In genomic region chr17:62587554-62587953, GRCh38 we compare ENCODE assay signal across 20 cellular contexts. TPM values are rescaled to one million over a fixed set of nuclear protein-coding genes. Genes with fewer than 3 reads are reported as not detected.
A peak's percentile ranks its signal among the peaks of the same experiment; 100 is the strongest.
DNase-seq lines count a peak whose midpoint lies in the region; ATAC-seq, FAIRE-seq and TF ChIP-seq lines count a peak whose summit lies in the region.
"Had no signal": no experiment of that assay in that cellular context is flagged by ENCODE, and none has a peak within 500 bp of the region (broad histone marks: within the 10 kb centered on the region; RNA-seq: fewer than 3 reads in every experiment).

No MANE protein-coding gene starts in this region.

- intact Hi-C loops in Panc1 (cut with micrococcal nuclease; ENCODE audit: unreplicated experiment) (no loop called here), left ventricle myocardium superior (cut with micrococcal nuclease) (no loop called here), upper lobe of right lung (cut with DNase I) (no loop called here)

- CTCF ChIA-PET in Panc1 (lab: Charles Lee) = no interaction called here

- ATAC-seq in activated naive CD8-positive, alpha-beta T cell treated with anti-CD3 and anti-CD28 coated beads, Interleukin-2, amount 10 ng/mL, durations not matched to agents 7 days and 5 days (ENCODE audit: low read depth) = no peak
- ATAC-seq in Panc1 (peak; percentile 42; the same call in 1 of the 2 replicates), left ventricle myocardium superior (peak; percentile 91), upper lobe of right lung (peak; percentile 90)
- ATAC-seq: activated T-cell treated with anti-CD3 and anti-CD28 coated beads, Interleukin-2, amount 50 U/mL, for 72 hours; foreskin keratinocyte had no signal

- H3K27ac ChIP-seq in Panc1 (ENCODE audit: low read length) (no peak overlapping the region), upper lobe of right lung (peak overlapping the region; percentile 18)
- H3K27ac ChIP-seq: coronary artery, foreskin keratinocyte, PC-9, SK-N-MC had no signal

- H3K9me3 Mint-ChIP-seq in activated naive CD8-positive, alpha-beta T cell treated with anti-CD3 and anti-CD28 coated beads, Interleukin-2, amount 10 ng/mL, durations not matched to agents 7 days and 5 days = no peaks in the 10 kb centered on the region
- H3K9me3 Mint-ChIP-seq in activated naive CD8-positive, alpha-beta T cell treated with anti-CD3 and anti-CD28 coated beads for 36 hours = no peaks in the 10 kb centered on the region
- H3K9me3 Mint-ChIP-seq: activated B cell treated with CpG ODN at 0.5 μM for 24 hours; activated naive CD4-positive, alpha-beta T cell treated with anti-CD3 and anti-CD28 coated beads, Interleukin-2, amount 50 U/mL, for 24 hours; activated T-cell treated with anti-CD3 and anti-CD28 coated beads, Interleukin-2, amount 50 U/mL, for 72 hours had no signal

- H3K4me1 ChIP-seq in Panc1 (ENCODE audit: control insufficient read depth, insufficient read depth, low read length) (no peaks in the 10 kb centered on the region), upper lobe of right lung (peaks cover 5% of the 10 kb centered on the region)
- H3K4me1 ChIP-seq: foreskin keratinocyte had no signal

- H3K4me3 ChIP-seq in Panc1 (ENCODE audit: low read depth in 2 of 2, low read length in 2 of 2) = no peak overlapping the region
- H3K4me3 ChIP-seq in upper lobe of right lung = no peak overlapping the region
- H3K4me3 ChIP-seq: coronary artery, PC-9, SK-N-MC had no signal

- H3K36me3 ChIP-seq in Panc1 (ENCODE audit: control insufficient read depth, insufficient read depth, low read length) = no peaks in the 10 kb centered on the region
- H3K36me3 ChIP-seq in upper lobe of right lung = peaks cover 62% of the 10 kb centered on the region

- no peak for TF ChIP-seq POLR2A in erythroblast (IDR thresholded peaks at IDR 0.05; ENCODE audit: low read length)

- in situ Hi-C loops in Panc1 (cut with HindIII; ENCODE audit: low pct_unique_long_range_greater_than_20kb, low sequenced_read_pairs) = no loop called here

- H3K27me3 ChIP-seq in Panc1 (ENCODE audit: control insufficient read depth, insufficient read depth, low read length) = no peaks in the 10 kb centered on the region
- no peaks in the 10 kb centered on the region for H3K27me3 ChIP-seq in upper lobe of right lung
- H3K27me3 ChIP-seq: foreskin keratinocyte had no signal

- FAIRE-seq in D721Med (lab: Jason Lieb, UNC) = no peak
- FAIRE-seq: GM18507 had no signal

- DNase-seq in activated naive CD8-positive, alpha-beta T cell treated with anti-CD3 and anti-CD28 coated beads, Interleukin-2, amount 10 ng/mL, durations not matched to agents 7 days and 5 days = no peak
- no peak for DNase-seq in activated naive CD8-positive, alpha-beta T cell treated with anti-CD3 and anti-CD28 coated beads for 36 hours
- DNase-seq in Panc1 (ENCODE audit: low read depth, low spot score) = no peak
- peak; percentile 37 for DNase-seq in left ventricle myocardium superior
- DNase-seq in upper lobe of right lung = no peak
- no peak for DNase-seq in AML-193 (lab: John Stamatoyannopoulos, UW)
- DNase-seq in erythroblast (lab: John Stamatoyannopoulos, UW) = no peak
- DNase-seq in D721Med (ENCODE audit: insufficient read length, low spot score) = no peak
- DNase-seq: activated B cell treated with CpG ODN at 0.5 μM for 24 hours; activated T-cell treated with anti-CD3 and anti-CD28 coated beads, Interleukin-2, amount 50 U/mL, for 72 hours; foreskin keratinocyte; KG1; NCI-H187 treated with DMSO at 0.1 percent for 48 hours; NCI-H82; PC-9; T-helper 9 cell had no signal

- H3K4me3 Mint-ChIP-seq in activated naive CD8-positive, alpha-beta T cell treated with anti-CD3 and anti-CD28 coated beads, Interleukin-2, amount 10 ng/mL, durations not matched to agents 7 days and 5 days = no peak overlapping the region
- H3K4me3 Mint-ChIP-seq in activated naive CD8-positive, alpha-beta T cell treated with anti-CD3 and anti-CD28 coated beads for 36 hours = no peak overlapping the region
- H3K4me3 Mint-ChIP-seq: activated B cell treated with CpG ODN at 0.5 μM for 24 hours; activated naive CD4-positive, alpha-beta T cell treated with anti-CD3 and anti-CD28 coated beads, Interleukin-2, amount 50 U/mL, for 24 hours; activated T-cell treated with anti-CD3 and anti-CD28 coated beads, Interleukin-2, amount 50 U/mL, for 72 hours had no signal

- peak overlapping the region; percentile 25 for H3K27ac Mint-ChIP-seq in activated naive CD8-positive, alpha-beta T cell treated with anti-CD3 and anti-CD28 coated beads, Interleukin-2, amount 10 ng/mL, durations not matched to agents 7 days and 5 days
- H3K27ac Mint-ChIP-seq in activated naive CD8-positive, alpha-beta T cell treated with anti-CD3 and anti-CD28 coated beads for 36 hours = no peak overlapping the region
- H3K27ac Mint-ChIP-seq: activated naive CD4-positive, alpha-beta T cell treated with anti-CD3 and anti-CD28 coated beads, Interleukin-2, amount 50 U/mL, for 24 hours; activated T-cell treated with anti-CD3 and anti-CD28 coated beads, Interleukin-2, amount 50 U/mL, for 72 hours had no signal

- no peaks in the 10 kb centered on the region for H3K9me3 ChIP-seq in Panc1 (ENCODE audit: control insufficient read depth, insufficient read depth, low read depth, low read length)
- no peaks in the 10 kb centered on the region for H3K9me3 ChIP-seq in upper lobe of right lung

- no TSS peak for BruUV-seq in Panc1 (replicated peaks; lab: Mats Ljungman, UMichigan)

- POLR2A ChIA-PET in activated naive CD8-positive, alpha-beta T cell treated with anti-CD3 and anti-CD28 coated beads, Interleukin-2, amount 10 ng/mL, durations not matched to agents 7 days and 5 days (lab: Charles Lee) = no interaction called here
- POLR2A ChIA-PET in Panc1 (lab: Charles Lee) = no interaction called here

- TF ChIP-seq CTCF in Panc1 (IDR thresholded peaks at IDR 0.05) (no peak), upper lobe of right lung (IDR thresholded peaks at IDR 0.05) (no peak), D721Med (IDR thresholded peaks at IDR 0.05; ENCODE audit: insufficient read depth, missing control alignments) (no peak)

- H3K4me1 Mint-ChIP-seq in activated naive CD8-positive, alpha-beta T cell treated with anti-CD3 and anti-CD28 coated beads, Interleukin-2, amount 10 ng/mL, durations not matched to agents 7 days and 5 days = peaks cover 2% of the 10 kb centered on the region
- peaks cover 4% of the 10 kb centered on the region for H3K4me1 Mint-ChIP-seq in activated naive CD8-positive, alpha-beta T cell treated with anti-CD3 and anti-CD28 coated beads for 36 hours
- H3K4me1 Mint-ChIP-seq: activated B cell treated with CpG ODN at 0.5 μM for 24 hours; activated naive CD4-positive, alpha-beta T cell treated with anti-CD3 and anti-CD28 coated beads, Interleukin-2, amount 50 U/mL, for 24 hours had no signal

- H3K36me3 Mint-ChIP-seq in activated naive CD8-positive, alpha-beta T cell treated with anti-CD3 and anti-CD28 coated beads, Interleukin-2, amount 10 ng/mL, durations not matched to agents 7 days and 5 days = peaks cover 19% of the 10 kb centered on the region
- peaks cover 16% of the 10 kb centered on the region for H3K36me3 Mint-ChIP-seq in activated naive CD8-positive, alpha-beta T cell treated with anti-CD3 and anti-CD28 coated beads for 36 hours

- H3K27me3 Mint-ChIP-seq in activated naive CD8-positive, alpha-beta T cell treated with anti-CD3 and anti-CD28 coated beads, Interleukin-2, amount 10 ng/mL, durations not matched to agents 7 days and 5 days = no peaks in the 10 kb centered on the region
- no peaks in the 10 kb centered on the region for H3K27me3 Mint-ChIP-seq in activated naive CD8-positive, alpha-beta T cell treated with anti-CD3 and anti-CD28 coated beads for 36 hours
- H3K27me3 Mint-ChIP-seq: activated B cell treated with CpG ODN at 0.5 μM for 24 hours; activated naive CD4-positive, alpha-beta T cell treated with anti-CD3 and anti-CD28 coated beads, Interleukin-2, amount 50 U/mL, for 24 hours had no signal

RNA-seq across cellular contexts. Expression of gene MRC2, which starts 39.9 kb away (rescaled TPM):
- 1 to 10 TPM; 1.6 to 2.4 TPM for total RNA-seq in activated naive CD8-positive, alpha-beta T cell treated with anti-CD3 and anti-CD28 coated beads, Interleukin-2, amount 10 ng/mL, durations not matched to agents 7 days and 5 days
- total RNA-seq in activated naive CD8-positive, alpha-beta T cell treated with anti-CD3 and anti-CD28 coated beads for 36 hours = 1 to 10 TPM; 5.1 to 5.8 TPM
- total RNA-seq in Panc1 (2021; ENCODE audit: unreplicated experiment) (120 TPM), left ventricle myocardium superior (18.1 TPM), upper lobe of right lung (127 TPM)
- polyA plus RNA-seq in Panc1 (2012; ENCODE audit: insufficient read length) = 171 TPM
